Comparison of ENCODE assay signal across 8 cellular contexts in the genomic region with DNA sequence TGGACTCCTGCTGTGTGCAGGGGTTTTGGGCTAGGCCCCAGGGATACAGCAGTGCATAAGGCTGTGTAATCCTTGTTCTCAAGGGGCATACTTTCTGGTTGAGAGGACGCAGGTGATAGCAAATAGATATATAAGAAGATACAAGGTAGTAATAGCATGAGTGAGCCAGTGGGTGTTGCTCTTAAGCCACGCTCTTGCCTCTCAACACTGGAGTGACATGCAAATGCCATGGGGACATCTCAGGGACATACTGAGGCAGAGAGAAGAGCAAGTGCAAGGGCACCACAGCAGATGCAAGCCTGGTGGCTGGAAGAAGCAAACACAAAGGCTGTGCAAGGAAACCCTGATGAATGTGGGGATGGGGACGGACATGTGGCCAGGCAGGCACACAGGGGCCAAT.
DNase-seq lines count a peak whose midpoint lies in the region; ATAC-seq, FAIRE-seq and TF ChIP-seq lines count a peak whose summit lies in the region.

No MANE protein-coding gene starts in this region.

- no peaks in the 10 kb centered on the region for H3K36me3 ChIP-seq in mucosa of descending colon (ENCODE audit: low read depth)

- ATAC-seq in GM18867 (IDR thresholded peaks at IDR 0.05; ENCODE audit: unreplicated experiment) (peak; percentile 48), mucosa of descending colon (peak; percentile 40), left colon (no peak)

- TF ChIP-seq CTCF in C4-2B (conservative IDR thresholded peaks at IDR 0.05) (peak; percentile 31), mucosa of descending colon (IDR thresholded peaks at IDR 0.05) (no peak)

- H3K9me3 ChIP-seq in mucosa of descending colon, result no peaks in the 10 kb centered on the region

- peak overlapping the region; percentile 82 for H3K27ac Mint-ChIP-seq in activated T-helper 2 cell treated with anti-CD3 and anti-CD28 coated beads, Interferon-gamma antibody, Interleukin-2, Interleukin-4, amounts not matched to agents 10 μg/mL and 5 μg/mL and 100 μg/mL, durations not matched to agents 14 hours and 24 hours and 36 hours

- H3K4me1 Mint-ChIP-seq in activated T-helper 2 cell treated with anti-CD3 and anti-CD28 coated beads, Interferon-gamma antibody, Interleukin-2, Interleukin-4, amounts not matched to agents 10 μg/mL and 5 μg/mL and 100 μg/mL, durations not matched to agents 14 hours and 24 hours and 36 hours (ENCODE audit: low read depth), result peaks cover 61% of the 10 kb centered on the region

- no peaks in the 10 kb centered on the region for H3K9me3 Mint-ChIP-seq in activated T-helper 2 cell treated with anti-CD3 and anti-CD28 coated beads, Interferon-gamma antibody, Interleukin-2, Interleukin-4, amounts not matched to agents 10 μg/mL and 5 μg/mL and 100 μg/mL, durations not matched to agents 14 hours and 24 hours and 36 hours

- intact Hi-C loops in activated T-helper 2 cell treated with anti-CD3 and anti-CD28 coated beads, Interferon-gamma antibody, Interleukin-2, Interleukin-4, amounts not matched to agents 10 μg/mL and 5 μg/mL and 100 μg/mL, durations not matched to agents 14 hours and 24 hours and 36 hours (cut with micrococcal nuclease), result loop anchor here (5.0 to 10.0 kb wide), 7 partner anchors 82 to 655 kb away; a partner anchor contains a TSS
- intact Hi-C loops in mucosa of descending colon (cut with DNase I, micrococcal nuclease), result no loop called here
- intact Hi-C loops in left colon (cut with DNase I, micrococcal nuclease), result no loop called here

- H3K27me3 Mint-ChIP-seq in activated T-helper 2 cell treated with anti-CD3 and anti-CD28 coated beads, Interferon-gamma antibody, Interleukin-2, Interleukin-4, amounts not matched to agents 10 μg/mL and 5 μg/mL and 100 μg/mL, durations not matched to agents 14 hours and 24 hours and 36 hours (ENCODE audit: low read depth), result no peaks in the 10 kb centered on the region

- peaks cover 14% of the 10 kb centered on the region for H3K36me3 Mint-ChIP-seq in activated T-helper 2 cell treated with anti-CD3 and anti-CD28 coated beads, Interferon-gamma antibody, Interleukin-2, Interleukin-4, amounts not matched to agents 10 μg/mL and 5 μg/mL and 100 μg/mL, durations not matched to agents 14 hours and 24 hours and 36 hours (ENCODE audit: low read depth)

- no peak overlapping the region for H3K4me3 ChIP-seq in mucosa of descending colon

- H3K4me3 Mint-ChIP-seq in activated T-helper 2 cell treated with anti-CD3 and anti-CD28 coated beads, Interferon-gamma antibody, Interleukin-2, Interleukin-4, amounts not matched to agents 10 μg/mL and 5 μg/mL and 100 μg/mL, durations not matched to agents 14 hours and 24 hours and 36 hours (ENCODE audit: low read depth), result no peak overlapping the region

- H3K4me1 ChIP-seq in mucosa of descending colon (ENCODE audit: low read depth), result no peaks in the 10 kb centered on the region

- H3K27ac ChIP-seq in C4-2B, result no peak overlapping the region

- FAIRE-seq in HTR-8/SVneo (lab: Jason Lieb, UNC), result no peak

- peak; percentile 44 for DNase-seq in NCI-H1092 treated with DMSO at 0.1 percent for 48 hours (lab: John Stamatoyannopoulos, UW)
- no peak for DNase-seq in activated T-helper 2 cell treated with anti-CD3 and anti-CD28 coated beads, Interferon-gamma antibody, Interleukin-2, Interleukin-4, amounts not matched to agents 10 μg/mL and 5 μg/mL and 100 μg/mL, durations not matched to agents 14 hours and 24 hours and 36 hours (ENCODE audit: low spot score)
- DNase-seq in mucosa of descending colon, result no peak
- DNase-seq in SW 1271 (lab: John Stamatoyannopoulos, UW), result no peak
- DNase-seq in left colon, result no peak
- no peak for DNase-seq in HTR-8/SVneo (ENCODE audit: insufficient read length, low spot score)
